Comparison of ENCODE assay signal across 8 cellular contexts in the genomic region with DNA sequence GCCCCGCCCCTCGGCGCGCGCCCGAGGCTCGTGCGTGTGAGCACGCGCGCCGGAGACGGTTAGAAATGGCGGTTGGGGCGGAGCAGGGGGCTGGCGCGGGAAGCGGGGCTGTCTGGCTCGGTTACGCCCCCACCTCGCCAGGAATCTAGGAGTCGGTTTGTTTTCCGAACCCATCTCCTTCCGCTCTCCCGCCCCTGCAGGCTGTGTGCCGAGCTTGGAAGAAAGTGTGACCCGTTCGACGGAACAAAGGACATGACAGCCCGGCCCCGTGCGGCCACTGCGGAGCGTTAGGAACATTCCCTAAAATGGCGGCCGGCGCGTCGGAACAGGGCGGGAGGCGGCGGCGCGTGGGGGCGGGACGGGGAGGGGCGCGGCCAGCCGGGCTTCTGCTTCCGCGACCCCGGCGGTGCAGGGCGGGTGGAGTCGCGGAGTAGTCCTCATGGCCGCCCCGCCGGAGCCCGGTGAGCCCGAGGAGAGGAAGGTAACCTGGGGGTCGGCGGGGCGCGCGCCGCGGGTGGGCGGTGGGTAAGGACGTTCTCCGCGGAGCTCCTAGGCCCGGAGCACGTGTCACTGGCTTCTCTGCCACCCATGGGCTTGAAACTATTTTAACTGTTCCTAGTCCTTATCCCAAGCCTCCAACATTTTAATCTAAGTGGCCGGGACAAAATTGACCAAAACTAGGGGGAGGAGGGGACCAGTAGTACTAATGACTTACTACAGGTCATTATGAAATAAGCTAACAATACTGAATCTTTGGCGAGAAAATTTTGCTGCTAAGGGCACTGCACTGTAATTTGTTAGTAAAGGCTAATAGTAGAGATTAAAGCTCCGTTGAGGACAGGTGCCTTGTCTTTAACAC. TPM values are rescaled to one million over a fixed set of nuclear protein-coding genes. Genes with fewer than 3 reads are reported as not detected.
DNase-seq lines count a peak whose midpoint lies in the region; ATAC-seq, FAIRE-seq and TF ChIP-seq lines count a peak whose summit lies in the region.

A gene with protein sequence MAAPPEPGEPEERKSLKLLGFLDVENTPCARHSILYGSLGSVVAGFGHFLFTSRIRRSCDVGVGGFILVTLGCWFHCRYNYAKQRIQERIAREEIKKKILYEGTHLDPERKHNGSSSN (plus strand): TSS at position 383 of the 859 bp plus-strand sequence. CDS start 57 bp downstream, at position 440.

- peak within 1 kb of the TSS; percentile 99 to 100 for H3K27ac ChIP-seq in kidney (ENCODE audit: low read depth in 2 of 2, low read length in 2 of 2)

- no peaks in the 10 kb centered on the region for H3K9me3 ChIP-seq in kidney (ENCODE audit: control insufficient read depth in 1 of 2, low read length in 2 of 2)

- intact Hi-C loops in kidney (cut with DNase I): no loop called here

- TF ChIP-seq CTCF in WTC11 (IDR thresholded peaks at IDR 0.05) (no peak), kidney (IDR thresholded peaks at IDR 0.05; ENCODE audit: borderline replicate concordance, extremely low read depth, insufficient read depth) (no peak)

- peak within 1 kb of the TSS; percentile 94 to 97 for H3K4me3 ChIP-seq in kidney (ENCODE audit: low read length in 2 of 2)

- TF ChIP-seq POLR2A in GM18526 (IDR thresholded peaks at IDR 0.05; ENCODE audit: extremely low read depth, insufficient read length): peak; percentile 77

- no peaks in the 10 kb centered on the region for H3K27me3 Mint-ChIP-seq in WTC11 (ENCODE audit: low read depth)
- no peaks in the 10 kb centered on the region for H3K27me3 Mint-ChIP-seq in central memory CD8-positive, alpha-beta T cell

- peaks cover 8 to 25% of the 10 kb centered on the region in 2 donors for H3K4me1 ChIP-seq in kidney (ENCODE audit: control insufficient read depth in 1 of 2, insufficient read depth in 1 of 2, low read depth in 1 of 2, low read length in 2 of 2)

- peaks cover 11% of the 10 kb centered on the region; the same call in 1 of the 2 replicates for H3K36me3 Mint-ChIP-seq in WTC11
- H3K36me3 Mint-ChIP-seq in central memory CD8-positive, alpha-beta T cell (ENCODE audit: insufficient read depth): peaks cover 32% of the 10 kb centered on the region

- peaks cover 0 to 4% of the 10 kb centered on the region in 2 donors for H3K36me3 ChIP-seq in kidney (ENCODE audit: control insufficient read depth in 1 of 2, insufficient read depth in 2 of 2, low read length in 2 of 2)

- CTCF ChIA-PET in WTC11 (lab: Charles Lee): interaction anchor here (0.7 to 1.6 kb wide), 5 partner anchors 18 to 232 kb away, joined by 3 to 6 read pairs (median 3); no protein-coding TSS in a partner anchor

- in situ Hi-C loops in ACHN (cut with HindIII; ENCODE audit: low pct_ligation_motif_present, low pct_unique_long_range_greater_than_20kb, low sequenced_read_pairs): no loop called here

- peak; percentile 92 for DNase-seq in ACHN
- peak; percentile 80 for DNase-seq in NCI-H2196 (lab: John Stamatoyannopoulos, UW; ENCODE audit: unreplicated experiment)
- no peak for DNase-seq in WTC11 (ENCODE audit: low spot score)
- DNase-seq in central memory CD8-positive, alpha-beta T cell (ENCODE audit: low spot score in 2 of 2): peak; percentile 86
- DNase-seq in kidney: peak; percentile 97
- DNase-seq in stimulated activated CD4-positive, alpha-beta T cell treated with anti-CD3 and anti-CD28 coated beads, Interleukin-15, amount 100 ng/mL, for 1 hour (ENCODE audit: low read depth in 1 of 2, low spot score in 1 of 2): peak; percentile 82 to 86

- H3K27ac Mint-ChIP-seq in WTC11: peak within 1 kb of the TSS; percentile 100
- peak within 1 kb of the TSS; percentile 98 for H3K27ac Mint-ChIP-seq in central memory CD8-positive, alpha-beta T cell (ENCODE audit: low read depth)

- no peaks in the 10 kb centered on the region for H3K9me3 Mint-ChIP-seq in WTC11
- peaks cover 5% of the 10 kb centered on the region for H3K9me3 Mint-ChIP-seq in central memory CD8-positive, alpha-beta T cell

- H3K9ac ChIP-seq in kidney (ENCODE audit: low read length in 2 of 2): peak within 1 kb of the TSS; percentile 96 to 97

- peaks cover 43% of the 10 kb centered on the region for H3K4me1 Mint-ChIP-seq in WTC11
- H3K4me1 Mint-ChIP-seq in central memory CD8-positive, alpha-beta T cell: peaks cover 58% of the 10 kb centered on the region

- no peak for FAIRE-seq in kidney (lab: Jason Lieb, UNC)

- ATAC-seq in HG03066 (IDR thresholded peaks at IDR 0.05; ENCODE audit: low read depth, unreplicated experiment) (peak; percentile 50), WTC11 (peak; percentile 66)
- ATAC-seq in central memory CD8-positive, alpha-beta T cell (replicated peaks; ENCODE audit: extremely low read depth, poor library complexity, severe bottlenecking): peak; percentile 59

- POLR2A ChIA-PET in WTC11 (lab: Charles Lee): interaction anchor here (1.0 to 3.0 kb wide), 9 partner anchors 18 to 211 kb away, joined by 3 to 37 read pairs (median 3); a partner anchor contains a TSS

- H3K4me3 Mint-ChIP-seq in WTC11: peak within 1 kb of the TSS; percentile 97
- peak within 1 kb of the TSS; percentile 92 for H3K4me3 Mint-ChIP-seq in central memory CD8-positive, alpha-beta T cell

TF ChIP-seq in WTC11, 78 proteins besides CTCF, POLR2A, EP300 and RAD21 (continues in another document):
- no peak for TF ChIP-seq OVOL2 (CRISPR knock-in tag; IDR thresholded peaks at IDR 0.05; ENCODE audit: borderline replicate concordance)
- TF ChIP-seq IRF2 (CRISPR knock-in tag; IDR thresholded peaks at IDR 0.05; ENCODE audit: borderline replicate concordance, low read depth): 0 out of 2 replicates have a peak, but pooled peaks have one; percentile 23
- TF ChIP-seq ZBTB21 (CRISPR knock-in tag; IDR thresholded peaks at IDR 0.05; ENCODE audit: borderline replicate concordance): 0 out of 2 replicates have a peak, but pooled peaks have one; percentile 42
- TF ChIP-seq, protein P1, sequence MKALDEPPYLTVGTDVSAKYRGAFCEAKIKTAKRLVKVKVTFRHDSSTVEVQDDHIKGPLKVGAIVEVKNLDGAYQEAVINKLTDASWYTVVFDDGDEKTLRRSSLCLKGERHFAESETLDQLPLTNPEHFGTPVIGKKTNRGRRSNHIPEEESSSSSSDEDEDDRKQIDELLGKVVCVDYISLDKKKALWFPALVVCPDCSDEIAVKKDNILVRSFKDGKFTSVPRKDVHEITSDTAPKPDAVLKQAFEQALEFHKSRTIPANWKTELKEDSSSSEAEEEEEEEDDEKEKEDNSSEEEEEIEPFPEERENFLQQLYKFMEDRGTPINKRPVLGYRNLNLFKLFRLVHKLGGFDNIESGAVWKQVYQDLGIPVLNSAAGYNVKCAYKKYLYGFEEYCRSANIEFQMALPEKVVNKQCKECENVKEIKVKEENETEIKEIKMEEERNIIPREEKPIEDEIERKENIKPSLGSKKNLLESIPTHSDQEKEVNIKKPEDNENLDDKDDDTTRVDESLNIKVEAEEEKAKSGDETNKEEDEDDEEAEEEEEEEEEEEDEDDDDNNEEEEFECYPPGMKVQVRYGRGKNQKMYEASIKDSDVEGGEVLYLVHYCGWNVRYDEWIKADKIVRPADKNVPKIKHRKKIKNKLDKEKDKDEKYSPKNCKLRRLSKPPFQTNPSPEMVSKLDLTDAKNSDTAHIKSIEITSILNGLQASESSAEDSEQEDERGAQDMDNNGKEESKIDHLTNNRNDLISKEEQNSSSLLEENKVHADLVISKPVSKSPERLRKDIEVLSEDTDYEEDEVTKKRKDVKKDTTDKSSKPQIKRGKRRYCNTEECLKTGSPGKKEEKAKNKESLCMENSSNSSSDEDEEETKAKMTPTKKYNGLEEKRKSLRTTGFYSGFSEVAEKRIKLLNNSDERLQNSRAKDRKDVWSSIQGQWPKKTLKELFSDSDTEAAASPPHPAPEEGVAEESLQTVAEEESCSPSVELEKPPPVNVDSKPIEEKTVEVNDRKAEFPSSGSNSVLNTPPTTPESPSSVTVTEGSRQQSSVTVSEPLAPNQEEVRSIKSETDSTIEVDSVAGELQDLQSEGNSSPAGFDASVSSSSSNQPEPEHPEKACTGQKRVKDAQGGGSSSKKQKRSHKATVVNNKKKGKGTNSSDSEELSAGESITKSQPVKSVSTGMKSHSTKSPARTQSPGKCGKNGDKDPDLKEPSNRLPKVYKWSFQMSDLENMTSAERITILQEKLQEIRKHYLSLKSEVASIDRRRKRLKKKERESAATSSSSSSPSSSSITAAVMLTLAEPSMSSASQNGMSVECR (CRISPR knock-in tag; IDR thresholded peaks at IDR 0.05; ENCODE audit: borderline replicate concordance): no peak
- no peak for TF ChIP-seq SMAD4 (CRISPR knock-in tag; IDR thresholded peaks at IDR 0.05)
- TF ChIP-seq, protein P2, sequence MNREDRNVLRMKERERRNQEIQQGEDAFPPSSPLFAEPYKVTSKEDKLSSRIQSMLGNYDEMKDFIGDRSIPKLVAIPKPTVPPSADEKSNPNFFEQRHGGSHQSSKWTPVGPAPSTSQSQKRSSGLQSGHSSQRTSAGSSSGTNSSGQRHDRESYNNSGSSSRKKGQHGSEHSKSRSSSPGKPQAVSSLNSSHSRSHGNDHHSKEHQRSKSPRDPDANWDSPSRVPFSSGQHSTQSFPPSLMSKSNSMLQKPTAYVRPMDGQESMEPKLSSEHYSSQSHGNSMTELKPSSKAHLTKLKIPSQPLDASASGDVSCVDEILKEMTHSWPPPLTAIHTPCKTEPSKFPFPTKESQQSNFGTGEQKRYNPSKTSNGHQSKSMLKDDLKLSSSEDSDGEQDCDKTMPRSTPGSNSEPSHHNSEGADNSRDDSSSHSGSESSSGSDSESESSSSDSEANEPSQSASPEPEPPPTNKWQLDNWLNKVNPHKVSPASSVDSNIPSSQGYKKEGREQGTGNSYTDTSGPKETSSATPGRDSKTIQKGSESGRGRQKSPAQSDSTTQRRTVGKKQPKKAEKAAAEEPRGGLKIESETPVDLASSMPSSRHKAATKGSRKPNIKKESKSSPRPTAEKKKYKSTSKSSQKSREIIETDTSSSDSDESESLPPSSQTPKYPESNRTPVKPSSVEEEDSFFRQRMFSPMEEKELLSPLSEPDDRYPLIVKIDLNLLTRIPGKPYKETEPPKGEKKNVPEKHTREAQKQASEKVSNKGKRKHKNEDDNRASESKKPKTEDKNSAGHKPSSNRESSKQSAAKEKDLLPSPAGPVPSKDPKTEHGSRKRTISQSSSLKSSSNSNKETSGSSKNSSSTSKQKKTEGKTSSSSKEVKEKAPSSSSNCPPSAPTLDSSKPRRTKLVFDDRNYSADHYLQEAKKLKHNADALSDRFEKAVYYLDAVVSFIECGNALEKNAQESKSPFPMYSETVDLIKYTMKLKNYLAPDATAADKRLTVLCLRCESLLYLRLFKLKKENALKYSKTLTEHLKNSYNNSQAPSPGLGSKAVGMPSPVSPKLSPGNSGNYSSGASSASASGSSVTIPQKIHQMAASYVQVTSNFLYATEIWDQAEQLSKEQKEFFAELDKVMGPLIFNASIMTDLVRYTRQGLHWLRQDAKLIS (CRISPR knock-in tag; IDR thresholded peaks at IDR 0.05; ENCODE audit: borderline replicate concordance): no peak; the same call in 1 of the 2 replicates

RNA-seq across cellular contexts. Expression of the gene that starts here (rescaled TPM):
- total RNA-seq in WTC11 (2021) (33.1 to 37.6 TPM (median 36.4 TPM) in 3 replicates), kidney (45.4 TPM)
- 171 TPM for polyA plus RNA-seq in kidney (ENCODE audit: insufficient read depth, low read depth, low replicate concordance)
